In the genomic region with DNA sequence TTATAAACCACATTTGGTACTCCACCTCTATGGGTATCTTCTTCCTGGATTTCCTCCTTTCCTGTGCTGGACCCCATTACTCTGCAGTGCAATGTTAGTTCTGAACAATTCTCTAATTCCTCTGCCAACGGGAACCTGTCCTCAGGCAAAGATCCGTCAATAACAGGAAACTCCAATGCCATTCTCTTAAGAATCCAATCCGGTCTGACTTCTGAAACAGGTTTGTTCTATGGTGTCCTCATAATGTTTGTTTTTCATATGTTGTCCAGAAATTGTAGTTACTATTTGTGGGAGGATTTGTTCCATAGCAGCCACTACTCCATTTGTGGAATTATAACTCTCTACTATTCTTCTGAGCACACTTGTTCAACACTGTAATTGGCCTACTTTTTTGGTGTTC, we compare ENCODE assay signal across 1 cellular context.
TF ChIP-seq lines count a peak whose summit lies in the region.

No MANE protein-coding gene starts in this region.

TF ChIP-seq in GM23338, 12 proteins besides CTCF, POLR2A, EP300 and RAD21 (continued from another document):
- TF ChIP-seq, protein P1, sequence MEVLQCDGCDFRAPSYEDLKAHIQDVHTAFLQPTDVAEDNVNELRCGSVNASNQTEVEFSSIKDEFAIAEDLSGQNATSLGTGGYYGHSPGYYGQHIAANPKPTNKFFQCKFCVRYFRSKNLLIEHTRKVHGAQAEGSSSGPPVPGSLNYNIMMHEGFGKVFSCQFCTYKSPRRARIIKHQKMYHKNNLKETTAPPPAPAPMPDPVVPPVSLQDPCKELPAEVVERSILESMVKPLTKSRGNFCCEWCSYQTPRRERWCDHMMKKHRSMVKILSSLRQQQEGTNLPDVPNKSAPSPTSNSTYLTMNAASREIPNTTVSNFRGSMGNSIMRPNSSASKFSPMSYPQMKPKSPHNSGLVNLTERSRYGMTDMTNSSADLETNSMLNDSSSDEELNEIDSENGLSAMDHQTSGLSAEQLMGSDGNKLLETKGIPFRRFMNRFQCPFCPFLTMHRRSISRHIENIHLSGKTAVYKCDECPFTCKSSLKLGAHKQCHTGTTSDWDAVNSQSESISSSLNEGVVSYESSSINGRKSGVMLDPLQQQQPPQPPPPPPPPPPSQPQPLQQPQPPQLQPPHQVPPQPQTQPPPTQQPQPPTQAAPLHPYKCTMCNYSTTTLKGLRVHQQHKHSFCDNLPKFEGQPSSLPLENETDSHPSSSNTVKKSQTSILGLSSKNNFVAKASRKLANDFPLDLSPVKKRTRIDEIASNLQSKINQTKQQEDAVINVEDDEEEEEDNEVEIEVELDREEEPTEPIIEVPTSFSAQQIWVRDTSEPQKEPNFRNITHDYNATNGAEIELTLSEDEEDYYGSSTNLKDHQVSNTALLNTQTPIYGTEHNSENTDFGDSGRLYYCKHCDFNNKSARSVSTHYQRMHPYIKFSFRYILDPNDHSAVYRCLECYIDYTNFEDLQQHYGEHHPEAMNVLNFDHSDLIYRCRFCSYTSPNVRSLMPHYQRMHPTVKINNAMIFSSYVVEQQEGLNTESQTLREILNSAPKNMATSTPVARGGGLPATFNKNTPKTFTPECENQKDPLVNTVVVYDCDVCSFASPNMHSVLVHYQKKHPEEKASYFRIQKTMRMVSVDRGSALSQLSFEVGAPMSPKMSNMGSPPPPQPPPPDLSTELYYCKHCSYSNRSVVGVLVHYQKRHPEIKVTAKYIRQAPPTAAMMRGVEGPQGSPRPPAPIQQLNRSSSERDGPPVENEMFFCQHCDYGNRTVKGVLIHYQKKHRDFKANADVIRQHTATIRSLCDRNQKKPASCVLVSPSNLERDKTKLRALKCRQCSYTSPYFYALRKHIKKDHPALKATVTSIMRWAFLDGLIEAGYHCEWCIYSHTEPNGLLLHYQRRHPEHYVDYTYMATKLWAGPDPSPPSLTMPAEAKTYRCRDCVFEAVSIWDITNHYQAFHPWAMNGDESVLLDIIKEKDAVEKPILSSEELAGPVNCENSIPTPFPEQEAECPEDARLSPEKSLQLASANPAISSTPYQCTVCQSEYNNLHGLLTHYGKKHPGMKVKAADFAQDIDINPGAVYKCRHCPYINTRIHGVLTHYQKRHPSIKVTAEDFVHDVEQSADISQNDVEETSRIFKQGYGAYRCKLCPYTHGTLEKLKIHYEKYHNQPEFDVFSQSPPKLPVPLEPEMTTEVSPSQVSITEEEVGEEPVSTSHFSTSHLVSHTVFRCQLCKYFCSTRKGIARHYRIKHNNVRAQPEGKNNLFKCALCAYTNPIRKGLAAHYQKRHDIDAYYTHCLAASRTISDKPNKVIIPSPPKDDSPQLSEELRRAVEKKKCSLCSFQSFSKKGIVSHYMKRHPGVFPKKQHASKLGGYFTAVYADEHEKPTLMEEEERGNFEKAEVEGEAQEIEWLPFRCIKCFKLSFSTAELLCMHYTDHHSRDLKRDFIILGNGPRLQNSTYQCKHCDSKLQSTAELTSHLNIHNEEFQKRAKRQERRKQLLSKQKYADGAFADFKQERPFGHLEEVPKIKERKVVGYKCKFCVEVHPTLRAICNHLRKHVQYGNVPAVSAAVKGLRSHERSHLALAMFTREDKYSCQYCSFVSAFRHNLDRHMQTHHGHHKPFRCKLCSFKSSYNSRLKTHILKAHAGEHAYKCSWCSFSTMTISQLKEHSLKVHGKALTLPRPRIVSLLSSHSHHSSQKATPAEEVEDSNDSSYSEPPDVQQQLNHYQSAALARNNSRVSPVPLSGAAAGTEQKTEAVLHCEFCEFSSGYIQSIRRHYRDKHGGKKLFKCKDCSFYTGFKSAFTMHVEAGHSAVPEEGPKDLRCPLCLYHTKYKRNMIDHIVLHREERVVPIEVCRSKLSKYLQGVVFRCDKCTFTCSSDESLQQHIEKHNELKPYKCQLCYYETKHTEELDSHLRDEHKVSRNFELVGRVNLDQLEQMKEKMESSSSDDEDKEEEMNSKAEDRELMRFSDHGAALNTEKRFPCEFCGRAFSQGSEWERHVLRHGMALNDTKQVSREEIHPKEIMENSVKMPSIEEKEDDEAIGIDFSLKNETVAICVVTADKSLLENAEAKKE (CRISPR knock-in tag; IDR thresholded peaks at IDR 0.05): no peak
- TF ChIP-seq ZNF114 (CRISPR knock-in tag; IDR thresholded peaks at IDR 0.05): no peak
- TF ChIP-seq NANOG (IDR thresholded peaks at IDR 0.05; ENCODE audit: borderline replicate concordance): no peak
- TF ChIP-seq EZH2phosphoT487 (IDR thresholded peaks at IDR 0.05; ENCODE audit: unreplicated experiment): no peak
- no peak for TF ChIP-seq STAT1 (IDR thresholded peaks at IDR 0.05; ENCODE audit: unreplicated experiment)
TF ChIP-seq in GM23338: peak in this region for 0.
